Comparison of ENCODE assay signal across 8 cellular contexts in the genomic region with DNA sequence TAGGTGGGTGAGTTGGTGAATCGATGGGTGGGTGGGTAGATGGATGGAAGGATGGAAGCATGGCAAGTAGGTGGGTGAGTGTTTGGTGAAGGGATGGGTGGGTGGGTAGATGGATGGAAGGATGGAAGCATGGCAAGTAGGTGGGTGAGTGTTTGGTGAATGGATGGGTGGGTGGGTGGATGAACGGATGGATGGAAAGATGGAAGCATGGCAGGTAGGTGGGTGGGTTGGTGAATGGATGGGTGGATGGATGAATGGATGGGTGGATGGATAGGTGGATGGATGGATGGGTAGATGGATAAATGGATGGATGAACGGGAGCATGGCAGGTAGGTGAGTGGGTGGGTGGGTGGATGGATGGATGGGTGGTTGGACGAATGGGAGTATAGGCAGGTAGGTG.
"Had no signal": no experiment of that assay in that cellular context is flagged by ENCODE, and none has a peak within 500 bp of the region (broad histone marks: within the 10 kb centered on the region; RNA-seq: fewer than 3 reads in every experiment).

No MANE protein-coding gene starts in this region.

- H3K4me3 ChIP-seq: GM12878 had no signal

- FAIRE-seq: G401.6, GM12878, GM12891, GM12892, GM18507, GM19239 had no signal

- DNase-seq: GDM1, GF-D8 had no signal

- ATAC-seq: GM12878 had no signal
